19 cellular contexts compared by ENCODE assay signal in genomic region chr2:167792126-167792525, GRCh38.
"Had no signal": no experiment of that assay in that cellular context is flagged by ENCODE, and none has a peak within 500 bp of the region (broad histone marks: within the 10 kb centered on the region; RNA-seq: fewer than 3 reads in every experiment).

No MANE protein-coding gene starts in this region.

- H3K4me3 Mint-ChIP-seq: T-cell had no signal

- H3K27ac Mint-ChIP-seq: T-cell had no signal

- H3K36me3 Mint-ChIP-seq: T-cell had no signal

- H3K4me2 ChIP-seq: SK-N-SH had no signal

- H3K9ac ChIP-seq: SK-N-SH had no signal

- H3K9me3 ChIP-seq: SK-N-SH had no signal

- DNase-seq: KBM-7, MV-4-11, NCI-H1048, NCI-H1105, NCI-H1417, NCI-H1436 treated with DMSO at 0.1 percent for 48 hours, NCI-H1694, NCI-H187 treated with DMSO at 0.1 percent for 48 hours, NCI-H2029 treated with DMSO at 0.1 percent for 48 hours, NCI-H2171 treated with DMSO at 0.1 percent for 48 hours, NCI-H2227 treated with DMSO at 0.1 percent for 48 hours, NCI-H524, NCI-H69, NCI-H774, Right ventricle myocardium superior, RPMI8226, SK-N-SH, SW 1271, T-cell had no signal

- H3K4me1 Mint-ChIP-seq: T-cell had no signal
